33 cellular contexts compared by ENCODE assay signal in the genomic region with DNA sequence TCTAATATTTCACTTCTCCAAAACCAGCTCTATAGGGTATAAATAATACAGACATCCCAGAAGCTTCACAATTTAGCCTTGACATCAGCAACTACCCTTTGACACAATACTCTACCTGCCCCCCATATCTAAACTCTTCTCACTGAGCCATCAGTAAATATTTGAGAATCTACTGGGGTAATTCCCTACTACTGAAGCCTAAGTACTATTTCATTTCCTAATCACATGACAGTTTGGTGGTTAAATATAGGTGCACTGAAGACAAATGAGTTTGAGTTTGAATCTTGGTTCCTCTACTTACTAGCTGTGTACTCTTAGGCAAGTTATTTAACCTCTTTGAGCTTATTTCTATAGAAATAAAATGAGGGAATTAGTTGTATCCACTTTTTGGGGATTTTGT.
"Had no signal": no experiment of that assay in that cellular context is flagged by ENCODE, and none has a peak within 500 bp of the region (broad histone marks: within the 10 kb centered on the region; RNA-seq: fewer than 3 reads in every experiment).

No MANE protein-coding gene starts in this region.

- H3K27ac ChIP-seq: adrenal gland, body of pancreas, breast epithelium, PC-9, RWPE1, VCaP had no signal

- H3K27ac Mint-ChIP-seq: activated B cell treated with CpG ODN at 0.5 μM for 24 hours; activated CD4-positive, alpha-beta memory T cell treated with anti-CD3 and anti-CD28 coated beads for 36 hours; activated naive CD4-positive, alpha-beta T cell treated with anti-CD3 and anti-CD28 coated beads for 36 hours; activated naive CD4-positive, alpha-beta T cell treated with anti-CD3 and anti-CD28 coated beads, Interleukin-2, amount 50 U/mL, for 72 hours; activated T-helper 1 cell treated with anti-CD3 and anti-CD28 coated beads, Interleukin-12 subunit alpha, Interleukin-12 subunit beta, Interleukin-2, Interleukin-4 antibody, amounts not matched to agents 30 ng/mL and 10 ng/mL and 1 ng/mL, durations not matched to agents 14 hours and 24 hours and 36 hours had no signal

- H3K4me1 ChIP-seq: adrenal gland, body of pancreas, breast epithelium had no signal

- H3K27me3 ChIP-seq: adrenal gland, body of pancreas, breast epithelium had no signal

- H3K4me3 Mint-ChIP-seq: activated B cell treated with CpG ODN at 0.5 μM for 24 hours; activated CD4-positive, alpha-beta memory T cell treated with anti-CD3 and anti-CD28 coated beads for 36 hours; activated naive CD4-positive, alpha-beta T cell treated with anti-CD3 and anti-CD28 coated beads for 36 hours; activated T-cell treated with anti-CD3 and anti-CD28 coated beads, Interleukin-2, amount 50 U/mL, for 4 hours; activated T-helper 1 cell treated with anti-CD3 and anti-CD28 coated beads, Interleukin-12 subunit alpha, Interleukin-12 subunit beta, Interleukin-2, Interleukin-4 antibody, amounts not matched to agents 30 ng/mL and 10 ng/mL and 1 ng/mL, durations not matched to agents 14 hours and 24 hours and 36 hours had no signal

- DNase-seq: activated B cell treated with CpG ODN at 0.5 μM for 24 hours; activated CD4-positive, alpha-beta memory T cell treated with anti-CD3 and anti-CD28 coated beads for 36 hours; activated CD4-positive, alpha-beta T cell treated with anti-CD3 and anti-CD28 coated beads for 4 hours; activated CD4-positive, alpha-beta T cell treated with anti-CD3 and anti-CD28 coated beads, Interleukin-2, amount 50 U/mL, for 1 hour; activated CD4-positive, CD25-positive, alpha-beta regulatory T cell treated with anti-CD3 and anti-CD28 coated beads, Interleukin-2, amount 50 U/mL, for 72 hours; activated CD8-positive, alpha-beta memory T cell treated with anti-CD3 and anti-CD28 coated beads, Interleukin-2, amount 50 U/mL, for 4 hours; activated gamma-delta T cell treated with Interleukin-2 at 50 U/mL for 16 hours; activated naive CD4-positive, alpha-beta T cell treated with anti-CD3 and anti-CD28 coated beads for 36 hours; activated T-cell treated with anti-CD3 and anti-CD28 coated beads for 4 hours; activated T-cell treated with anti-CD3 and anti-CD28 coated beads, Interleukin-2, amount 50 U/mL, for 4 hours; adrenal gland; body of pancreas; NCI-H1092 treated with DMSO at 0.1 percent for 48 hours; NCI-H1417; NCI-H187 treated with DMSO at 0.1 percent for 48 hours; NCI-H2081; NCI-H2171 treated with DMSO at 0.1 percent for 48 hours; NCI-H2227 treated with DMSO at 0.1 percent for 48 hours; NCI-H446; NCI-H524; NCI-H69; PC-9; SIG-M5; SW 1271; T-helper 1 cell; T-helper 2 cell; T-helper 9 cell had no signal

- H3K4me3 ChIP-seq: adrenal gland, body of pancreas, breast epithelium, PC-9 had no signal

- H3K9me3 Mint-ChIP-seq: activated B cell treated with CpG ODN at 0.5 μM for 24 hours; activated naive CD4-positive, alpha-beta T cell treated with anti-CD3 and anti-CD28 coated beads for 36 hours had no signal

- H3K4me1 Mint-ChIP-seq: activated B cell treated with CpG ODN at 0.5 μM for 24 hours had no signal

- H3K36me3 ChIP-seq: adrenal gland, breast epithelium had no signal

- H3K9me3 ChIP-seq: adrenal gland, body of pancreas had no signal

- H3K36me3 Mint-ChIP-seq: activated CD4-positive, alpha-beta memory T cell treated with anti-CD3 and anti-CD28 coated beads for 36 hours; activated naive CD4-positive, alpha-beta T cell treated with anti-CD3 and anti-CD28 coated beads, Interleukin-2, amount 50 U/mL, for 72 hours had no signal

- ATAC-seq: activated naive CD4-positive, alpha-beta T cell treated with anti-CD3 and anti-CD28 coated beads, Interleukin-2, amount 50 U/mL, for 72 hours; activated T-cell treated with anti-CD3 and anti-CD28 coated beads, Interleukin-2, amount 50 U/mL, for 4 hours; body of pancreas; Right ventricle myocardium inferior had no signal

- H3K27me3 Mint-ChIP-seq: activated B cell treated with CpG ODN at 0.5 μM for 24 hours; activated CD4-positive, alpha-beta memory T cell treated with anti-CD3 and anti-CD28 coated beads for 36 hours had no signal
